Comparison of ENCODE assay signal across 8 cellular contexts in the genomic region with DNA sequence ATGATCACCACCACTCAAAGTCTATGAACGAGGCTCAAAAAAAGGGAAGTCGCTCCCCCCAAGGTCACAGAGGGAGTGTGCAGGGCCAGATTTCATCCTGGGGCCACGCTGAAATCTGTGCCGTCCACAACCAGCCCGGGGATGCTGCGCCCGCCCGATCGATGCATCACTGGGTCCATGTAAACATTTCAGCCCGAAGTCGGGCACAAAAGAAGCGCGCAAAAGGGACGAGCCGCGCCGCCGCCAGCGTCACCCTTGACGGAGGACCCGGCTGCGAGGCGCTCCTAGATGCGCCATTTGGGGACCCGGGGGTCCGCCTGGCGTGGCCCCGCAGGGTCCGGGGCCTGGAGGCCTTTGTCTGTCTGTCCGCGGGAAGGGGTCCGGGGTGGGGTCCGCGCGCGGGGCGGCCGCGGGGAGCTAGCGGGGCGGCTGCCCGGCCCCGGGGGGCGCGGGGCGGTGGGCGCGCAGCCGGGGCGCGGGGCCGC. TPM values are rescaled to one million over a fixed set of nuclear protein-coding genes. Genes with fewer than 3 reads are reported as not detected.
DNase-seq lines count a peak whose midpoint lies in the region; ATAC-seq and TF ChIP-seq lines count a peak whose summit lies in the region.

No MANE protein-coding gene starts in this region.

- peak overlapping the region; percentile 38; the same call in 1 of the 2 replicates for H3K27ac ChIP-seq in SJCRH30

- POLR2A ChIA-PET in BJ (lab: Charles Lee), result no interaction called here

- H3K4me3 ChIP-seq in BJ (ENCODE audit: low read depth, low read length), result peak overlapping the region; percentile 97
- H3K4me3 ChIP-seq in SJCRH30, result peak overlapping the region; percentile 91

- DNase-seq in BJ (ENCODE audit: low read depth) (no peak), SJCRH30 (peak; percentile 27 to 31), amniotic epithelial cell (ENCODE audit: low read depth) (peak; percentile 12), hepatic stellate cell (ENCODE audit: low spot score) (peak; percentile 60), retina (peak; percentile 87), DMS153 (lab: John Stamatoyannopoulos, UW) (no peak)

- no peaks in the 10 kb centered on the region; the same call in 1 of the 2 replicates for H3K36me3 ChIP-seq in BJ (ENCODE audit: control insufficient read depth, insufficient read depth, low read length)
- H3K36me3 ChIP-seq in SJCRH30, result peaks cover 20% of the 10 kb centered on the region

- no peaks in the 10 kb centered on the region for H3K9me3 ChIP-seq in SJCRH30 (replicated peaks)

- H3K4me1 ChIP-seq in SJCRH30, result no peaks in the 10 kb centered on the region

- H3K27me3 ChIP-seq in BJ (ENCODE audit: control insufficient read depth, insufficient read depth, low read length) (no peaks in the 10 kb centered on the region), SJCRH30 (no peaks in the 10 kb centered on the region)

- no peak for TF ChIP-seq CTCF in BJ (IDR thresholded peaks at IDR 0.05; ENCODE audit: insufficient read depth, low read depth, low read length)

- peak; percentile 29 for ATAC-seq in GM19043 (IDR thresholded peaks at IDR 0.05; ENCODE audit: low read depth, unreplicated experiment)
- ATAC-seq in HG03159 (IDR thresholded peaks at IDR 0.05; ENCODE audit: unreplicated experiment), result peak; percentile 49

- CTCF ChIA-PET in BJ (lab: Yijun Ruan, JAX), result no interaction called here

RNA-seq across cellular contexts. Expression of a gene that starts 0.5 kb away (rescaled TPM):
- polyA plus RNA-seq in BJ (2011; rRNA removed), result 28.9 and 29.8 TPM in 2 replicates
- polyA minus RNA-seq in BJ (2011; rRNA and poly(A)+ RNA removed), result 39.8 and 82.1 TPM in 2 replicates
- total RNA-seq in SJCRH30 (2014; rRNA removed; shearing (Covaris generic)), result 54.1 and 68.9 TPM in 2 replicates

Comparison
In these comparisons a context has a peak if more than half of its experiments do, and no peak if none do; other contexts are left out.
1. DNase-seq: peak in SJCRH30 (2 of 2), amniotic epithelial cell (single experiment), hepatic stellate cell (single experiment) and retina (single experiment); none in BJ (single experiment) and DMS153 (single experiment).